ENCODE assay signal across 1 cellular context in genomic region chr1:160997323-160998038, GRCh38.
A peak's percentile ranks its signal among the peaks of the same experiment; 100 is the strongest.
TF ChIP-seq lines count a peak whose summit lies in the region.

No MANE protein-coding gene starts in this region.

TF ChIP-seq in K562, 482 proteins besides CTCF, POLR2A, EP300 and RAD21 (continued from another document):
- TF ChIP-seq CAMTA2 (CRISPR knock-in tag; conservative IDR thresholded peaks at IDR 0.05) = no peak
- TF ChIP-seq TEAD4 (IDR thresholded peaks at IDR 0.05; ENCODE audit: low read length) = peak; percentile 52; the same call in 1 of the 2 replicates
- TF ChIP-seq TEAD4 (CRISPR knock-in tag; IDR thresholded peaks at IDR 0.05; ENCODE audit: borderline replicate concordance) = no peak
- TF ChIP-seq MLLT1 (IDR thresholded peaks at IDR 0.05) = 0 out of 4 replicates have a peak, but pooled peaks of 1 of the 2 experiments have one; percentile 1
- TF ChIP-seq ZNF57 (CRISPR knock-in tag; IDR thresholded peaks at IDR 0.05) = no peak
- peak; percentile 25; the same call in 1 of the 2 replicates for TF ChIP-seq TCF3 (CRISPR knock-in tag; IDR thresholded peaks at IDR 0.05)
- TF ChIP-seq GABPA (tag; conservative IDR thresholded peaks at IDR 0.05; ENCODE audit: low read depth) = peak; percentile 47; the same call in 1 of the 2 replicates
